In genomic region chr19:16442386-16443276, GRCh38 we compare ENCODE assay signal across 10 cellular contexts. TPM values are rescaled to one million over a fixed set of nuclear protein-coding genes. Genes with fewer than 3 reads are reported as not detected.
A peak's percentile ranks its signal among the peaks of the same experiment; 100 is the strongest.
DNase-seq lines count a peak whose midpoint lies in the region; ATAC-seq, FAIRE-seq and TF ChIP-seq lines count a peak whose summit lies in the region.
"Had no signal": no experiment of that assay in that cellular context is flagged by ENCODE, and none has a peak within 500 bp of the region (broad histone marks: within the 10 kb centered on the region; RNA-seq: fewer than 3 reads in every experiment).

No MANE protein-coding gene starts in this region.

- peaks cover 11% of the 10 kb centered on the region; the same call in 1 of the 2 replicates for H3K4me1 ChIP-seq in HUES64 (ENCODE audit: insufficient read depth, low read length)
- H3K4me1 ChIP-seq in heart left ventricle = peaks cover 15 to 75% (median 56%) of the 10 kb centered on the region in 12 donors
- peaks cover 6% of the 10 kb centered on the region for H3K4me1 ChIP-seq in prostate gland (replicated peaks)

- H3K9me3 Mint-ChIP-seq in HFFc6 = no peaks in the 10 kb centered on the region

- ATAC-seq in heart left ventricle = peak; percentile 8 to 49 (median 38)
- ATAC-seq in GM18505 (IDR thresholded peaks at IDR 0.05; ENCODE audit: unreplicated experiment) = no peak
- ATAC-seq in GM18519 (IDR thresholded peaks at IDR 0.05; ENCODE audit: low FRiP score, unreplicated experiment) = no peak

- FAIRE-seq in RCC 7860 (lab: Jason Lieb, UNC) = no peak

- H3K9me3 ChIP-seq in HUES64 (ENCODE audit: insufficient read depth, low read depth, low read length) = no peaks in the 10 kb centered on the region
- H3K9me3 ChIP-seq in heart left ventricle = no peaks in the 10 kb centered on the region
- no peaks in the 10 kb centered on the region for H3K9me3 ChIP-seq in prostate gland

- H3K4me3 ChIP-seq in HUES64 (ENCODE audit: low read length) (no peak overlapping the region), heart left ventricle (no peak overlapping the region), prostate gland (no peak overlapping the region)

- H3K27me3 Mint-ChIP-seq in HFFc6 (ENCODE audit: insufficient read depth) = no peaks in the 10 kb centered on the region

- H3K36me3 ChIP-seq in HUES64 (ENCODE audit: insufficient read depth, low read length) (peaks cover 24% of the 10 kb centered on the region), heart left ventricle (peaks cover 0 to 32% (median 27%) of the 10 kb centered on the region in 9 donors), prostate gland (peaks cover 0 to 4% of the 10 kb centered on the region in 2 donors)

- peaks cover 35% of the 10 kb centered on the region for H3K4me1 Mint-ChIP-seq in HFFc6 (ENCODE audit: low read depth)

- H3K27me3 ChIP-seq in HUES64 (ENCODE audit: insufficient read depth, low read length) (no peaks in the 10 kb centered on the region), heart left ventricle (no peaks in the 10 kb centered on the region), prostate gland (replicated peaks; ENCODE audit: insufficient read depth) (no peaks in the 10 kb centered on the region)

- intact Hi-C loops in heart left ventricle (cut with DNase I) = loop anchor here in 1 of 10 donors (10.0 kb wide), 1 partner anchor 52 kb away; the partner anchor contains the start of genes C19orf44 and CALR3
- intact Hi-C loops in prostate gland (cut with DNase I) = no loop called here

- H3K27ac Mint-ChIP-seq in HFFc6 = no peak overlapping the region

- DNase-seq in NCI-H748 (lab: John Stamatoyannopoulos, UW; ENCODE audit: unreplicated experiment) = peak; percentile 94
- peak in 4 of 5 donors; percentile 45 to 77 (median 66) for DNase-seq in heart left ventricle
- no peak for DNase-seq in prostate gland (ENCODE audit: low spot score)
- no peak for DNase-seq in RCC 7860 (ENCODE audit: low spot score)
- no peak for DNase-seq in HFFc6
- DNase-seq: activated T-cell treated with anti-CD3 and anti-CD28 coated beads for 4 hours had no signal

- H3K36me3 Mint-ChIP-seq in HFFc6 (ENCODE audit: low read depth) = peaks cover 5% of the 10 kb centered on the region; the same call in 1 of the 2 replicates

- no peak for TF ChIP-seq POLR2A in heart left ventricle (IDR thresholded peaks at IDR 0.05)
- TF ChIP-seq POLR2A in prostate gland (IDR thresholded peaks at IDR 0.05) = no peak
- no peak for TF ChIP-seq POLR2A in GM18505 (IDR thresholded peaks at IDR 0.05; ENCODE audit: borderline replicate concordance, extremely low read depth, insufficient read depth, insufficient read length)

- no peak for TF ChIP-seq CTCF in heart left ventricle (IDR thresholded peaks at IDR 0.05)
- no peak for TF ChIP-seq CTCF in prostate gland (IDR thresholded peaks at IDR 0.05)
- no peak for TF ChIP-seq CTCF in HFFc6 (IDR thresholded peaks at IDR 0.05)

- H3K4me3 Mint-ChIP-seq in HFFc6 = no peak overlapping the region

- 81% methylated on average over 19 of the region's 19 CpGs for WGBS in HUES64
- 22 to 39% (median 29%) methylated on average over 19 of the region's 19 CpGs for WGBS in heart left ventricle, 4 donors
- 37% methylated on average over 19 of the region's 19 CpGs for WGBS in prostate gland

- H3K27ac ChIP-seq in HUES64 (ENCODE audit: low read depth, low read length) = no peak overlapping the region
- H3K27ac ChIP-seq in heart left ventricle = peak overlapping the region in 11 of 12 donors; percentile 35 to 80 (median 64)
- peak overlapping the region; percentile 10 to 28 for H3K27ac ChIP-seq in prostate gland

- 0 out of 2 replicates have a peak overlapping the region, but pooled peaks have one; percentile 7 for H3K9ac ChIP-seq in HUES64 (ENCODE audit: low read depth, low read length)

RNA-seq across cellular contexts. Expression of gene EPS15L1, which starts 29.1 kb away (rescaled TPM):
- 24.4 TPM for polyA plus RNA-seq in HUES64 (2013, experiment 1 of 2)
- 27.1 TPM for polyA plus RNA-seq in HUES64 (2013, experiment 2 of 2)
- 10 to 100 TPM; 24.5 to 70.1 (median 55.7) TPM for total RNA-seq in heart left ventricle
- 10 to 100 TPM; 50.0 to 56.9 TPM for polyA plus RNA-seq in heart left ventricle
- total RNA-seq in prostate gland = 10 to 100 TPM; 18.4 to 30.4 TPM
- total RNA-seq in HFFc6 (2021; fragmentation: NEBNext Ultra II Directional; extraction: Animal tissue kit (Norgen Biotek cat#: 25700)) = 10 to 100 TPM; 27.3 to 29.6 (median 28.4) TPM

RNA-seq across cellular contexts. Expression of gene CALR3, which starts 53.3 kb away (rescaled TPM):
- polyA plus RNA-seq in HUES64 (2013, experiment 1 of 2) = 0.15 TPM
- not detected for polyA plus RNA-seq in HUES64 (2013, experiment 2 of 2)
- total RNA-seq in heart left ventricle (not detected), prostate gland (10 to 100 TPM in 1 of 2 donors, under 1 TPM in 1; 0.91 to 10.1 TPM)
- polyA plus RNA-seq in heart left ventricle = not detected
- total RNA-seq in HFFc6 (2021; fragmentation: NEBNext Ultra II Directional; extraction: Animal tissue kit (Norgen Biotek cat#: 25700)) = not detected
- total RNA-seq: urinary bladder had no signal
- polyA plus RNA-seq: urinary bladder had no signal

RNA-seq across cellular contexts. Expression of gene C19orf44, which starts 53.6 kb away (rescaled TPM):
- polyA plus RNA-seq in HUES64 (2013, experiment 1 of 2) = 4.6 TPM
- 4.4 TPM for polyA plus RNA-seq in HUES64 (2013, experiment 2 of 2)
- 1 to 10 TPM; 1.6 to 4.8 (median 3.3) TPM for total RNA-seq in heart left ventricle
- 1 to 10 TPM; 1.9 to 4.8 TPM for polyA plus RNA-seq in heart left ventricle
- 10 to 100 TPM in 1 of 2 donors, 1 to 10 TPM in 1; 8.0 to 13.7 TPM for total RNA-seq in prostate gland
- 1 to 10 TPM; 2.9 to 4.7 (median 3.7) TPM for total RNA-seq in HFFc6 (2021; fragmentation: NEBNext Ultra II Directional; extraction: Animal tissue kit (Norgen Biotek cat#: 25700))

Comparison
In these comparisons a context has a peak if more than half of its experiments do, and no peak if none do; other contexts are left out.
1. DNase-seq: peak in NCI-H748 (single experiment) and heart left ventricle (4 of 5); none in prostate gland (single experiment), RCC 7860 (single experiment) and HFFc6 (single experiment).
2. ATAC-seq: peak in heart left ventricle (4 of 4); none in GM18505 (single experiment) and GM18519 (single experiment).